In genomic region chr12:47458273-47458672, GRCh38 we compare ENCODE assay signal across 20 cellular contexts.
DNase-seq lines count a peak whose midpoint lies in the region; ATAC-seq and TF ChIP-seq lines count a peak whose summit lies in the region.
"Had no signal": no experiment of that assay in that cellular context is flagged by ENCODE, and none has a peak within 500 bp of the region (broad histone marks: within the 10 kb centered on the region; RNA-seq: fewer than 3 reads in every experiment).

No MANE protein-coding gene starts in this region.

- H3K4me1 ChIP-seq in HAP-1, result no peaks in the 10 kb centered on the region
- H3K4me1 ChIP-seq in CD4-positive, alpha-beta memory T cell (ENCODE audit: insufficient read depth, low read length), result no peaks in the 10 kb centered on the region
- H3K4me1 ChIP-seq: ascending aorta, colonic mucosa, lower lobe of right lung, spleen had no signal

- TF ChIP-seq CTCF in epithelial cell of proximal tubule (conservative IDR thresholded peaks at IDR 0.05; ENCODE audit: low read depth, low read length), result no peak

- H3K27ac ChIP-seq in CD4-positive, alpha-beta memory T cell (ENCODE audit: low read depth, low read length), result no peak overlapping the region
- H3K27ac ChIP-seq: ascending aorta, colonic mucosa, lower lobe of right lung, spleen, thoracic aorta had no signal

- POLR2A ChIA-PET in CD4-positive, alpha-beta memory T cell (lab: Charles Lee; ENCODE audit: partially characterized antibody), result no interaction called here

- in situ Hi-C loops in HAP-1 (cut with MboI; ENCODE audit: low sequenced_read_pairs), result no loop called here

- DNase-seq in EL (peak; percentile 9), NCI-H226 (peak; percentile 28), epithelial cell of proximal tubule (ENCODE audit: low read depth) (peak; percentile 79), mucosa of gallbladder (ENCODE audit: low spot score) (peak; percentile 81), HAP-1 (ENCODE audit: low spot score in 2 of 2) (no peak), sciatic nerve (ENCODE audit: low spot score) (no peak)
- DNase-seq in CD4-positive, alpha-beta memory T cell, result no peak
- DNase-seq: activated CD4-positive, alpha-beta T cell treated with anti-CD3 and anti-CD28 coated beads, Interleukin-2, amount 50 U/mL, for 1 hour; activated naive CD4-positive, alpha-beta T cell treated with Interleukin-2 at 50 U/mL for 16 hours; activated T-cell treated with anti-CD3 and anti-CD28 coated beads for 4 hours; colonic mucosa; lower lobe of right lung; naive thymus-derived CD4-positive, alpha-beta T cell; NCI-H187; OCI-M1; posterior cingulate gyrus; spleen had no signal

- ATAC-seq in sciatic nerve (no peak), GM21390 (IDR thresholded peaks at IDR 0.05; ENCODE audit: unreplicated experiment) (no peak)
- ATAC-seq: lower lobe of right lung; naive thymus-derived CD4-positive, alpha-beta T cell had no signal

- H3K4me3 ChIP-seq in epithelial cell of proximal tubule (ENCODE audit: low read depth, low read length) (no peak overlapping the region), HAP-1 (no peak overlapping the region)
- H3K4me3 ChIP-seq in CD4-positive, alpha-beta memory T cell (ENCODE audit: low read length in 2 of 2), result no peak overlapping the region
- H3K4me3 ChIP-seq: ascending aorta, colonic mucosa, lower lobe of right lung, spleen, thoracic aorta had no signal

- H3K27me3 Mint-ChIP-seq in CD4-positive, alpha-beta memory T cell, result peaks cover 10 to 22% of the 10 kb centered on the region in 2 donors

- no peaks in the 10 kb centered on the region for H3K36me3 ChIP-seq in HAP-1 (replicated peaks)
- no peaks in the 10 kb centered on the region for H3K36me3 ChIP-seq in CD4-positive, alpha-beta memory T cell (ENCODE audit: insufficient read depth, low read length)
- H3K36me3 ChIP-seq: ascending aorta, colonic mucosa, lower lobe of right lung, spleen, thoracic aorta had no signal

- no peak overlapping the region for H3K4me3 Mint-ChIP-seq in CD4-positive, alpha-beta memory T cell
- H3K4me3 Mint-ChIP-seq: naive thymus-derived CD4-positive, alpha-beta T cell had no signal

- intact Hi-C loops in sciatic nerve (cut with DNase I), result no loop called here
- intact Hi-C loops in CD4-positive, alpha-beta memory T cell (cut with micrococcal nuclease), result no loop called here

- no peaks in the 10 kb centered on the region for H3K36me3 Mint-ChIP-seq in CD4-positive, alpha-beta memory T cell

- no peak overlapping the region for H3K27ac Mint-ChIP-seq in CD4-positive, alpha-beta memory T cell
- H3K27ac Mint-ChIP-seq: naive thymus-derived CD4-positive, alpha-beta T cell had no signal

- peaks cover 2 to 28% (median 20%) of the 10 kb centered on the region in 8 donors for H3K9me3 Mint-ChIP-seq in CD4-positive, alpha-beta memory T cell

- no peaks in the 10 kb centered on the region for H3K27me3 ChIP-seq in HAP-1 (ENCODE audit: low read depth)
- no peaks in the 10 kb centered on the region for H3K27me3 ChIP-seq in CD4-positive, alpha-beta memory T cell (ENCODE audit: insufficient read depth, low read length)
- H3K27me3 ChIP-seq: ascending aorta, colonic mucosa had no signal

- H3K9me3 ChIP-seq in HAP-1, result no peaks in the 10 kb centered on the region
- H3K9me3 ChIP-seq in CD4-positive, alpha-beta memory T cell (ENCODE audit: control insufficient read depth in 1 of 2, low read length in 2 of 2), result no peaks in the 10 kb centered on the region
- H3K9me3 ChIP-seq: colonic mucosa, lower lobe of right lung had no signal

- CTCF ChIA-PET in CD4-positive, alpha-beta memory T cell (lab: Charles Lee; ENCODE audit: partially characterized antibody), result no interaction called here

- no peaks in the 10 kb centered on the region for H3K4me1 Mint-ChIP-seq in CD4-positive, alpha-beta memory T cell
- H3K4me1 Mint-ChIP-seq: naive thymus-derived CD4-positive, alpha-beta T cell had no signal

Comparison
In these comparisons a context has a peak if more than half of its experiments do, and no peak if none do; other contexts are left out.
1. DNase-seq: peak in EL (single experiment), NCI-H226 (single experiment), epithelial cell of proximal tubule (single experiment) and mucosa of gallbladder (single experiment); none in HAP-1 (0 of 2), sciatic nerve (single experiment) and CD4-positive, alpha-beta memory T cell (0 of 5).